In the genomic region with DNA sequence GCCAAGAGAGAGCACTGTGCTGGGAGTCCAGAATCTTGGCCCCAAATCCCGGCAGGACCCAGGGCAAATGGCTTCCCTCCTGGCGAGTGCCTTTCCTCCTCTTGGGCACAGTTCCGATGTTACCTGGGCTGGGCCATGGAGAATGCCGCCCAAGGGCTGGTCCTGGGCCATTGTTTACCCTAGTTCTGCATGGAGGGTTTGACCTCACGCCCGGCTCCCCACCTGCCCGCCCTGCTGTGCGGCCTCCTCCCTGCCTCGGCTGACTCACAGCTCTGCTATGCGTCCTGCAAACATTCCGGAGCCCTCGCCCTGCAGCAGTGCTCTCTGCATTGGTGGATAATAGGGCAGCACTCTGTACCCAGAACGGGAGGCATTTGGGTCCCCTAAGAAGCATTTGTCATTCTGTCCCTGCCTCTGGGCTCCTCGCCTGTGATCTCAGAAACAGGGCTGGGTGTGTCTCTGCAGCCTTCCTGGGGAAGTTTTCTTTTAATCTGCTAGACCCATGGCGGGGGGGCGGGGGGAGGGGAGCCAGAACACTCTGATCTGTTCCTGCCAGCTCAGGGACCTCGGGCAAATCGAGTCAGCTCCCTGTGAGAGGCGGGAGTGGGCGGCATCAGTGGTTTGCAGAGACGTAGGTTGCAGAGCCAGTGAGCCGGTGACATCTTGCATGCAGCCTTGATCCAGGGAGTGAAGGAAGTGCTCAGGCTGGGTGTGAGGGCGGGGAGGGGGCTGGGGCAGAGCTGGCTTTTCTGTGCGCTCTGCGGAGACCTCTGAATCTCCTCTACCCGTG, we compare ENCODE assay signal across 8 cellular contexts. TPM values are rescaled to one million over a fixed set of nuclear protein-coding genes. Genes with fewer than 3 reads are reported as not detected.
A peak's percentile ranks its signal among the peaks of the same experiment; 100 is the strongest.
DNase-seq lines count a peak whose midpoint lies in the region; ATAC-seq and TF ChIP-seq lines count a peak whose summit lies in the region.

No MANE protein-coding gene starts in this region.

- H2BK5ac ChIP-seq in mesenchymal stem cell (ENCODE audit: low read depth, low read length, poor library complexity, severe bottlenecking): no peak overlapping the region

- H2AFZ ChIP-seq in mesenchymal stem cell (ENCODE audit: low read depth, low read length): no peak overlapping the region

- H3K4me3 ChIP-seq in HUES48 (ENCODE audit: low read depth, low read length) (peak overlapping the region; percentile 11), mesenchymal stem cell (ENCODE audit: insufficient read depth in 1 of 2, low read depth in 1 of 2, low read length in 2 of 2) (no peak overlapping the region)

- DNase-seq in AG09319 (ENCODE audit: extremely low read depth, low read depth) (peak; percentile 3), ecto neural progenitor cell (ENCODE audit: low spot score) (peak; percentile 79), mesenchymal stem cell (peak; percentile 59)
- peak; percentile 51 to 75 for DNase-seq in activated CD4-positive, alpha-beta T cell treated with anti-CD3 and anti-CD28 coated beads, Interleukin-2, amount 50 U/mL, for 24 hours (ENCODE audit: low read depth in 1 of 2, low spot score in 1 of 2)
- peak; percentile 56 to 82 for DNase-seq in stimulated activated CD8-positive, alpha-beta memory T cell treated with anti-CD3 and anti-CD28 coated beads, Interleukin-7, amount 100 ng/mL, for 48 hours (ENCODE audit: extremely low read depth in 1 of 2, low read depth in 1 of 2)

- no peaks in the 10 kb centered on the region for H3K36me3 ChIP-seq in HUES48 (ENCODE audit: control insufficient read depth, insufficient read depth, low read length)
- no peaks in the 10 kb centered on the region for H3K36me3 ChIP-seq in mesenchymal stem cell (ENCODE audit: control insufficient read depth in 1 of 2, insufficient read depth in 2 of 2, low read depth in 1 of 2, low read length in 2 of 2)

- H4K8ac ChIP-seq in mesenchymal stem cell (ENCODE audit: low read length): no peak overlapping the region

- peak overlapping the region in 1 of 2 experiments; percentile 81 for H3K4ac ChIP-seq in mesenchymal stem cell (ENCODE audit: low read depth in 1 of 2, low read length in 2 of 2)

- H2BK12ac ChIP-seq in mesenchymal stem cell (ENCODE audit: low read length in 2 of 2): peak overlapping the region in 1 of 2 experiments; percentile 22

- 4% methylated on average over 26 of the region's 26 CpGs for whole genome bisulfite sequencing in mesenchymal stem cell

- H3K9ac ChIP-seq in HUES48 (ENCODE audit: low read depth, low read length) (no peak overlapping the region), mesenchymal stem cell (ENCODE audit: low read length) (no peak overlapping the region)

- no peaks in the 10 kb centered on the region for H3K79me1 ChIP-seq in mesenchymal stem cell (replicated peaks; ENCODE audit: low read length, poor library complexity, severe bottlenecking)

- H3K27ac ChIP-seq in HUES48 (ENCODE audit: low read depth, low read length) (peak overlapping the region; percentile 93), mesenchymal stem cell (ENCODE audit: low read length, poor library complexity, severe bottlenecking) (peak overlapping the region; percentile 48)

- H4K91ac ChIP-seq in mesenchymal stem cell (ENCODE audit: low read length): no peak overlapping the region

- H3K4me1 ChIP-seq in HUES48 (ENCODE audit: control insufficient read depth, insufficient read depth, low read length) (peaks cover 18% of the 10 kb centered on the region), mesenchymal stem cell (ENCODE audit: control insufficient read depth, insufficient read depth, low read depth, low read length) (peaks cover 31% of the 10 kb centered on the region)

- H2BK120ac ChIP-seq in mesenchymal stem cell (ENCODE audit: low read depth, low read length): no peak overlapping the region

- H3K9me3 ChIP-seq in HUES48 (ENCODE audit: control insufficient read depth, insufficient read depth, low read length) (no peaks in the 10 kb centered on the region), mesenchymal stem cell (ENCODE audit: control insufficient read depth, low read length) (peaks cover 13% of the 10 kb centered on the region)

- H2BK15ac ChIP-seq in mesenchymal stem cell (ENCODE audit: low read depth, poor library complexity, severe bottlenecking): no peak overlapping the region

- peak overlapping the region; percentile 30 to 41 for H3K18ac ChIP-seq in mesenchymal stem cell (ENCODE audit: low read depth in 1 of 2, low read length in 2 of 2)

- peak overlapping the region; percentile 50 for H3K4me2 ChIP-seq in mesenchymal stem cell (ENCODE audit: low read length, poor library complexity, severe bottlenecking)

- H3K27me3 ChIP-seq in HUES48 (ENCODE audit: control insufficient read depth, insufficient read depth, low read length): no peaks in the 10 kb centered on the region
- peaks cover 9 to 14% of the 10 kb centered on the region in 2 experiments for H3K27me3 ChIP-seq in mesenchymal stem cell (ENCODE audit: control insufficient read depth in 1 of 2, insufficient read depth in 1 of 2, low read length in 2 of 2)

- TF ChIP-seq CTCF in AG09319 (IDR thresholded peaks at IDR 0.05; ENCODE audit: low read depth, low read length): no peak

- no peak overlapping the region for H3K23ac ChIP-seq in mesenchymal stem cell (ENCODE audit: low read length in 2 of 2)

- H3K14ac ChIP-seq in mesenchymal stem cell (ENCODE audit: low read length in 2 of 2): no peak overlapping the region

- H2AK5ac ChIP-seq in mesenchymal stem cell (ENCODE audit: low read length, severe bottlenecking): no peak overlapping the region

- no peak for ATAC-seq in HG03439 (IDR thresholded peaks at IDR 0.05; ENCODE audit: unreplicated experiment)
- no peak for ATAC-seq in HG03045 (IDR thresholded peaks at IDR 0.05; ENCODE audit: unreplicated experiment)

RNA-seq across cellular contexts. Expression of gene SMIM38, which starts 32.9 kb away (rescaled TPM):
- 0.03 TPM for polyA plus RNA-seq in mesenchymal stem cell (2013, experiment 1 of 2)
- polyA plus RNA-seq in mesenchymal stem cell (2013, experiment 2 of 2): 0.01 TPM

Comparison
In these comparisons a context has a peak if more than half of its experiments do, and no peak if none do; other contexts are left out.
1. DNase-seq: peak in every context shown above with its lines; median percentile 79 in ecto neural progenitor cell; 69 in stimulated activated CD8-positive, alpha-beta memory T cell treated with anti-CD3 and anti-CD28 coated beads, Interleukin-7, amount 100 ng/mL, for 48 hours; 63 in activated CD4-positive, alpha-beta T cell treated with anti-CD3 and anti-CD28 coated beads, Interleukin-2, amount 50 U/mL, for 24 hours; 59 in mesenchymal stem cell; 3 in AG09319.